In genomic region chr4:183722738-183723560, GRCh38 we compare ENCODE assay signal across 8 cellular contexts.
DNase-seq lines count a peak whose midpoint lies in the region; ATAC-seq and TF ChIP-seq lines count a peak whose summit lies in the region.

No MANE protein-coding gene starts in this region.

- H3K27ac ChIP-seq in 22Rv1 = peak overlapping the region; percentile 55

- DNase-seq in NCI-H2171 treated with DMSO at 0.1 percent for 48 hours (lab: John Stamatoyannopoulos, UW) = peak; percentile 93
- DNase-seq in activated CD8-positive, alpha-beta memory T cell treated with anti-CD3 and anti-CD28 coated beads for 24 hours = peak; percentile 80
- DNase-seq in epidermal melanocyte (ENCODE audit: insufficient read length, low spot score) = peak; percentile 72
- peak; percentile 66 for DNase-seq in mucosa of gallbladder (ENCODE audit: low spot score)
- peak; percentile 51 for DNase-seq in stimulated activated naive CD8-positive, alpha-beta T cell treated with anti-CD3 and anti-CD28 coated beads, Interleukin-15, Interleukin-2, amounts not matched to agents 100 U/mL and 50 U/mL, for 24 hours

- peak; percentile 27 for TF ChIP-seq CTCF in 22Rv1 (IDR thresholded peaks at IDR 0.05)

- ATAC-seq in GM18519 (IDR thresholded peaks at IDR 0.05; ENCODE audit: low FRiP score, unreplicated experiment) = peak; percentile 49
- peak; percentile 79 for ATAC-seq in HG03045 (IDR thresholded peaks at IDR 0.05; ENCODE audit: unreplicated experiment)
- ATAC-seq in stimulated activated naive CD8-positive, alpha-beta T cell treated with anti-CD3 and anti-CD28 coated beads, Interleukin-15, Interleukin-2, amounts not matched to agents 100 U/mL and 50 U/mL, for 24 hours = peak; percentile 42

Comparison
In these comparisons a context has a peak if more than half of its experiments do, and no peak if none do; other contexts are left out.
1. Peak in every context shown above with its lines: DNase-seq, ATAC-seq and H3K27ac ChIP-seq.